In genomic region chr15:24924153-24924552, GRCh38 we compare ENCODE assay signal across 31 cellular contexts.
"Had no signal": no experiment of that assay in that cellular context is flagged by ENCODE, and none has a peak within 500 bp of the region (broad histone marks: within the 10 kb centered on the region; RNA-seq: fewer than 3 reads in every experiment).

No MANE protein-coding gene starts in this region.

- H3K36me3 ChIP-seq: brain microvascular endothelial cell, esophagus muscularis mucosa, gastrocnemius medialis had no signal

- H3K4me3 ChIP-seq: coronary artery, dorsolateral prefrontal cortex, esophagus muscularis mucosa, gastrocnemius medialis, heart left ventricle had no signal

- H3K27ac Mint-ChIP-seq: activated CD4-positive, alpha-beta memory T cell treated with anti-CD3 and anti-CD28 coated beads for 36 hours; activated CD4-positive, alpha-beta T cell treated with anti-CD3 and anti-CD28 coated beads for 36 hours; activated CD4-positive, alpha-beta T cell treated with anti-CD3 and anti-CD28 coated beads, Interleukin-2, amount 10 ng/mL, durations not matched to agents 24 days and 14 days; activated CD8-positive, alpha-beta memory T cell treated with anti-CD3 and anti-CD28 coated beads, Interleukin-2, amount 10 ng/mL, durations not matched to agents 7 days and 5 days; activated CD8-positive, alpha-beta T cell treated with anti-CD3 and anti-CD28 coated beads, Interleukin-2, amount 10 ng/mL, durations not matched to agents 7 days and 5 days; activated naive CD4-positive, alpha-beta T cell treated with anti-CD3 and anti-CD28 coated beads, Interleukin-2, amount 10 ng/mL, durations not matched to agents 7 days and 5 days; activated naive CD4-positive, alpha-beta T cell treated with anti-CD3 and anti-CD28 coated beads, Interleukin-2, amount 50 U/mL, for 72 hours; activated naive CD8-positive, alpha-beta T cell treated with anti-CD3 and anti-CD28 coated beads, Interleukin-2, amount 10 ng/mL, durations not matched to agents 7 days and 5 days; activated T-cell treated with anti-CD3 and anti-CD28 coated beads, Interleukin-2, amount 50 U/mL, for 24 hours; activated T-cell treated with anti-CD3 and anti-CD28 coated beads, Interleukin-2, amount 50 U/mL, for 72 hours; dendritic cell treated with granulocyte-macrophage colony-stimulating factor and Interleukin-4, amounts not matched to agents 40 ng/mL and 50 ng/mL, for 4 days; T-helper 17 cell; T-helper 2 cell treated with Interferon-gamma antibody and Interleukin-4, amounts not matched to agents 5 μg/mL and 100 μg/mL, for 36 hours had no signal

- H3K4me3 Mint-ChIP-seq: activated CD4-positive, alpha-beta memory T cell treated with anti-CD3 and anti-CD28 coated beads for 36 hours; activated CD4-positive, alpha-beta T cell treated with anti-CD3 and anti-CD28 coated beads for 36 hours; activated CD4-positive, alpha-beta T cell treated with anti-CD3 and anti-CD28 coated beads, Interleukin-2, amount 10 ng/mL, durations not matched to agents 24 days and 14 days; activated CD8-positive, alpha-beta memory T cell treated with anti-CD3 and anti-CD28 coated beads, Interleukin-2, amount 10 ng/mL, durations not matched to agents 7 days and 5 days; activated CD8-positive, alpha-beta T cell treated with anti-CD3 and anti-CD28 coated beads, Interleukin-2, amount 10 ng/mL, durations not matched to agents 7 days and 5 days; activated naive CD4-positive, alpha-beta T cell treated with anti-CD3 and anti-CD28 coated beads, Interleukin-2, amount 10 ng/mL, durations not matched to agents 7 days and 5 days; activated naive CD8-positive, alpha-beta T cell treated with anti-CD3 and anti-CD28 coated beads, Interleukin-2, amount 10 ng/mL, durations not matched to agents 7 days and 5 days; activated T-cell treated with anti-CD3 and anti-CD28 coated beads, Interleukin-2, amount 50 U/mL, for 24 hours; activated T-cell treated with anti-CD3 and anti-CD28 coated beads, Interleukin-2, amount 50 U/mL, for 72 hours; central memory CD8-positive, alpha-beta T cell; dendritic cell treated with granulocyte-macrophage colony-stimulating factor and Interleukin-4, amounts not matched to agents 40 ng/mL and 50 ng/mL, for 4 days; T-helper 17 cell; T-helper 2 cell treated with Interferon-gamma antibody and Interleukin-4, amounts not matched to agents 5 μg/mL and 100 μg/mL, for 36 hours had no signal

- H3K27me3 Mint-ChIP-seq: activated CD4-positive, alpha-beta memory T cell treated with anti-CD3 and anti-CD28 coated beads for 36 hours; activated CD4-positive, alpha-beta T cell treated with anti-CD3 and anti-CD28 coated beads, Interleukin-2, amount 10 ng/mL, durations not matched to agents 24 days and 14 days; activated CD8-positive, alpha-beta memory T cell treated with anti-CD3 and anti-CD28 coated beads, Interleukin-2, amount 10 ng/mL, durations not matched to agents 7 days and 5 days; activated naive CD4-positive, alpha-beta T cell treated with anti-CD3 and anti-CD28 coated beads, Interleukin-2, amount 10 ng/mL, durations not matched to agents 7 days and 5 days; activated naive CD8-positive, alpha-beta T cell treated with anti-CD3 and anti-CD28 coated beads, Interleukin-2, amount 10 ng/mL, durations not matched to agents 7 days and 5 days; activated T-cell treated with anti-CD3 and anti-CD28 coated beads, Interleukin-2, amount 50 U/mL, for 24 hours; central memory CD8-positive, alpha-beta T cell; dendritic cell treated with granulocyte-macrophage colony-stimulating factor and Interleukin-4, amounts not matched to agents 40 ng/mL and 50 ng/mL, for 4 days; T-helper 17 cell had no signal

- ATAC-seq: activated CD4-positive, alpha-beta T cell treated with anti-CD3 and anti-CD28 coated beads for 36 hours; activated CD8-positive, alpha-beta memory T cell treated with anti-CD3 and anti-CD28 coated beads, Interleukin-2, amount 10 ng/mL, durations not matched to agents 7 days and 5 days; activated CD8-positive, alpha-beta T cell treated with anti-CD3 and anti-CD28 coated beads, Interleukin-2, amount 10 ng/mL, durations not matched to agents 7 days and 5 days; activated naive CD4-positive, alpha-beta T cell treated with anti-CD3 and anti-CD28 coated beads, Interleukin-2, amount 50 U/mL, for 72 hours; activated T-cell treated with anti-CD3 and anti-CD28 coated beads, Interleukin-2, amount 50 U/mL, for 72 hours; foreskin keratinocyte; T-helper 17 cell had no signal

- H3K4me1 ChIP-seq: foreskin keratinocyte, gastrocnemius medialis, heart left ventricle had no signal

- H3K27me3 ChIP-seq: brain microvascular endothelial cell, dorsolateral prefrontal cortex, esophagus muscularis mucosa, foreskin keratinocyte, gastrocnemius medialis, heart left ventricle had no signal

- DNase-seq: activated CD4-positive, alpha-beta memory T cell treated with anti-CD3 and anti-CD28 coated beads for 36 hours; activated CD4-positive, alpha-beta T cell treated with anti-CD3 and anti-CD28 coated beads for 36 hours; activated CD4-positive, alpha-beta T cell treated with anti-CD3 and anti-CD28 coated beads, Interleukin-2, amount 10 ng/mL, durations not matched to agents 24 days and 14 days; activated CD4-positive, CD25-positive, alpha-beta regulatory T cell; activated CD4-positive, CD25-positive, alpha-beta regulatory T cell treated with anti-CD3 and anti-CD28 coated beads, Interleukin-2, amount 50 U/mL, for 72 hours; activated CD8-positive, alpha-beta memory T cell treated with anti-CD3 and anti-CD28 coated beads, Interleukin-2, amount 10 ng/mL, durations not matched to agents 7 days and 5 days; activated CD8-positive, alpha-beta memory T cell treated with anti-CD3 and anti-CD28 coated beads, Interleukin-2, amount 50 U/mL, for 4 hours; activated CD8-positive, alpha-beta T cell treated with anti-CD3 and anti-CD28 coated beads, Interleukin-2, amount 10 ng/mL, durations not matched to agents 7 days and 5 days; activated gamma-delta T cell; activated naive CD4-positive, alpha-beta T cell; activated naive CD4-positive, alpha-beta T cell treated with anti-CD3 and anti-CD28 coated beads, Interleukin-2, amount 10 ng/mL, durations not matched to agents 7 days and 5 days; activated naive CD8-positive, alpha-beta T cell treated with anti-CD3 and anti-CD28 coated beads, Interleukin-2, amount 10 ng/mL, durations not matched to agents 7 days and 5 days; activated T-cell treated with anti-CD3 and anti-CD28 coated beads, Interleukin-2, amount 50 U/mL, for 24 hours; activated T-cell treated with anti-CD3 and anti-CD28 coated beads, Interleukin-2, amount 50 U/mL, for 72 hours; brain microvascular endothelial cell; dorsolateral prefrontal cortex; effector memory CD4-positive, alpha-beta T cell; erythroblast; foreskin keratinocyte; gastrocnemius medialis; glutamatergic neuron; heart left ventricle; T-helper 1 cell; T-helper 17 cell; T1000 had no signal

- H3K9me3 ChIP-seq: esophagus muscularis mucosa, gastrocnemius medialis, heart left ventricle had no signal

- H3K27ac ChIP-seq: brain microvascular endothelial cell, coronary artery, dorsolateral prefrontal cortex, esophagus muscularis mucosa, foreskin keratinocyte, gastrocnemius medialis had no signal

- H3K36me3 Mint-ChIP-seq: activated CD8-positive, alpha-beta memory T cell treated with anti-CD3 and anti-CD28 coated beads, Interleukin-2, amount 10 ng/mL, durations not matched to agents 7 days and 5 days; activated naive CD4-positive, alpha-beta T cell treated with anti-CD3 and anti-CD28 coated beads, Interleukin-2, amount 10 ng/mL, durations not matched to agents 7 days and 5 days; activated naive CD8-positive, alpha-beta T cell treated with anti-CD3 and anti-CD28 coated beads, Interleukin-2, amount 10 ng/mL, durations not matched to agents 7 days and 5 days had no signal

- H3K4me1 Mint-ChIP-seq: activated CD4-positive, alpha-beta T cell treated with anti-CD3 and anti-CD28 coated beads for 36 hours; activated CD4-positive, alpha-beta T cell treated with anti-CD3 and anti-CD28 coated beads, Interleukin-2, amount 10 ng/mL, durations not matched to agents 24 days and 14 days; activated CD8-positive, alpha-beta memory T cell treated with anti-CD3 and anti-CD28 coated beads, Interleukin-2, amount 10 ng/mL, durations not matched to agents 7 days and 5 days; activated naive CD4-positive, alpha-beta T cell treated with anti-CD3 and anti-CD28 coated beads, Interleukin-2, amount 10 ng/mL, durations not matched to agents 7 days and 5 days; activated naive CD8-positive, alpha-beta T cell treated with anti-CD3 and anti-CD28 coated beads, Interleukin-2, amount 10 ng/mL, durations not matched to agents 7 days and 5 days; central memory CD8-positive, alpha-beta T cell; T-helper 17 cell had no signal
